Comparison of ENCODE assay signal across 7 cellular contexts in genomic region chr6:1611572-1612385, GRCh38.
DNase-seq lines count a peak whose midpoint lies in the region; TF ChIP-seq lines count a peak whose summit lies in the region.

No MANE protein-coding gene starts in this region.

- no peak overlapping the region for H3K27ac ChIP-seq in OCI-LY3 (ENCODE audit: low read length)
- no peak overlapping the region for H3K27ac ChIP-seq in duodenal mucosa (ENCODE audit: low read depth, low read length)

- H3K36me3 ChIP-seq in OCI-LY3 (replicated peaks; ENCODE audit: low read depth, low read length) (peaks cover 25% of the 10 kb centered on the region), duodenal mucosa (ENCODE audit: control insufficient read depth in 1 of 2, insufficient read depth in 2 of 2, low read length in 2 of 2) (no peaks in the 10 kb centered on the region)

- H3K27me3 Mint-ChIP-seq in nephron (ENCODE audit: low read depth): peaks cover 72% of the 10 kb centered on the region

- peaks cover 43% of the 10 kb centered on the region for H3K4me1 Mint-ChIP-seq in nephron

- H3K4me1 ChIP-seq in OCI-LY3 (ENCODE audit: low read length) (peaks cover 26% of the 10 kb centered on the region), duodenal mucosa (ENCODE audit: control insufficient read depth in 1 of 2, insufficient read depth in 2 of 2, low read length in 2 of 2) (peaks cover 32 to 33% of the 10 kb centered on the region in 2 donors)

- no peaks in the 10 kb centered on the region for H3K9me3 Mint-ChIP-seq in nephron

- DNase-seq in GM13977 (ENCODE audit: low spot score) (peak; percentile 54), middle frontal gyrus (ENCODE audit: extremely low spot score, low spot score) (no peak), midbrain (lab: John Stamatoyannopoulos, UW) (no peak), SIG-M5 (lab: John Stamatoyannopoulos, UW) (no peak)

- H3K4me2 ChIP-seq in OCI-LY3 (ENCODE audit: low read length): peak overlapping the region; percentile 72

- in situ Hi-C loops in GM13977 (cut with MboI; ENCODE audit: low pct_unique_long_range_greater_than_20kb, low sequenced_read_pairs, unreplicated experiment): loop anchor here (25.0 kb wide), 1 partner anchor 501 kb away; no protein-coding TSS in a partner anchor

- H2AFZ ChIP-seq in OCI-LY3 (ENCODE audit: low read depth, low read length): no peak overlapping the region

- peak overlapping the region; percentile 76 for H3K4me3 ChIP-seq in OCI-LY3 (ENCODE audit: low read length)
- H3K4me3 ChIP-seq in duodenal mucosa (ENCODE audit: low read depth in 1 of 2, low read length in 2 of 2): peak overlapping the region; percentile 71 to 73

- H4K20me1 ChIP-seq in OCI-LY3 (ENCODE audit: insufficient read depth, low read length): no peaks in the 10 kb centered on the region

- H3K4me3 Mint-ChIP-seq in nephron: peak overlapping the region; percentile 87 to 99 (median 99)

- peaks cover 43% of the 10 kb centered on the region for H3K79me2 ChIP-seq in OCI-LY3 (ENCODE audit: low read length)

- H3K36me3 Mint-ChIP-seq in nephron (ENCODE audit: low read depth): peaks cover 21% of the 10 kb centered on the region

- H3K27ac Mint-ChIP-seq in nephron: peak overlapping the region; percentile 94 to 100 (median 96)

- H3K9ac ChIP-seq in OCI-LY3 (ENCODE audit: low read length) (peak overlapping the region; percentile 16; the same call in 1 of the 2 replicates), duodenal mucosa (ENCODE audit: low read depth in 1 of 2, low read length in 2 of 2) (no peak overlapping the region)

- no peaks in the 10 kb centered on the region for H3K27me3 ChIP-seq in OCI-LY3 (ENCODE audit: low read depth, low read length)
- H3K27me3 ChIP-seq in duodenal mucosa (ENCODE audit: control insufficient read depth in 1 of 2, insufficient read depth in 2 of 2, low read length in 2 of 2): peaks cover 65 to 68% of the 10 kb centered on the region in 2 donors

- TF ChIP-seq CTCF in GM13977 (IDR thresholded peaks at IDR 0.05; ENCODE audit: extremely low read depth, insufficient read depth, missing control alignments) (no peak), OCI-LY3 (IDR thresholded peaks at IDR 0.05; ENCODE audit: low read depth, low read length) (no peak), nephron (IDR thresholded peaks at IDR 0.05; ENCODE audit: unreplicated experiment in 3 of 3) (no peak)

- no peaks in the 10 kb centered on the region for H3K9me3 ChIP-seq in OCI-LY3 (ENCODE audit: insufficient read depth, low read length)
- H3K9me3 ChIP-seq in duodenal mucosa (ENCODE audit: control insufficient read depth in 1 of 2, low read length in 2 of 2): no peaks in the 10 kb centered on the region
